ENCODE assay signal across 20 cellular contexts in the genomic region with DNA sequence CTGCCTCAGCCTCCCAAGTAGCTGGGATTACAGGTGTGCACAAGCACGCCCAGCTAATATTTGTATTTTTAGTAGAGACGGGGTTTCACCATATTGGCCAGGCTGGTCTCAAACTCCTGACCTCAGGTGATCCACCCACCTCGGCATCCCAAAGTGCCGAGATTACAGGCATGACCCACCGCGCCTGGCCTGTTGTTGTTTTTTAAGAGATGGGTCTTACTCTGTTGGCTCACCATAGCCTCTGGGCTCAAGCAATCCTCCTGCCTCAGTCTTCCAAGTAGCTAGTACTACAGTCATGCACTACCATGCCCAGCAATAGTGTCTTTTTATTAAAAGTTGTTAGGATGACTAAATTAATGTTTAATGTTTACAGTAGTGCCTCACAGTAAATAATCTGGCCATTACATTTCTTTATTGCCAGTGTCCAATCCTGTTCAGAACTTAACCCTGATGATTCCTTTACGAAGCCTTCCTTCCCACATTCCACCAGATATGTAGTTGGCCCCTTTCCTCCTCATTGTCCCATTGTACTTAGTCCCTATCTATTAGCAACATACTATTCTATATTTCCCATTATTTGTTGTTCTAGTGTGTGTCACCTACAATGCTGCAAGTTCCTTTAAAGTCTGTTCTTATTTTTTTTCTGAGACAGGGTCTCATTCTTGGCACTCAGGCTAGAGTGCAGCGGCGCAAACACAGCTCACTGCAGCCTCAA. TPM values are rescaled to one million over a fixed set of nuclear protein-coding genes. Genes with fewer than 3 reads are reported as not detected.
"Had no signal": no experiment of that assay in that cellular context is flagged by ENCODE, and none has a peak within 500 bp of the region (broad histone marks: within the 10 kb centered on the region; RNA-seq: fewer than 3 reads in every experiment).

No MANE protein-coding gene starts in this region.

- H3K4me3 Mint-ChIP-seq: activated T-cell treated with anti-CD3 and anti-CD28 coated beads, Interleukin-2, amount 50 U/mL, for 72 hours; immature natural killer cell; natural killer cell; stimulated activated naive CD8-positive, alpha-beta T cell treated with anti-CD3 and anti-CD28 coated beads, Interleukin-15, Interleukin-2, amounts not matched to agents 100 ng/mL and 50 ng/mL, for 24 hours; T-helper 1 cell treated with Interleukin-12 subunit alpha and Interleukin-12 subunit beta and Interleukin-4 antibody, amounts not matched to agents 30 μg/mL and 1 μg/mL, for 36 hours had no signal

- H3K27me3 Mint-ChIP-seq: stimulated activated naive CD8-positive, alpha-beta T cell treated with anti-CD3 and anti-CD28 coated beads, Interleukin-15, Interleukin-2, amounts not matched to agents 100 ng/mL and 50 ng/mL, for 24 hours had no signal

- H3K27ac Mint-ChIP-seq: activated T-cell treated with anti-CD3 and anti-CD28 coated beads, Interleukin-2, amount 50 U/mL, for 72 hours; natural killer cell; stimulated activated naive CD8-positive, alpha-beta T cell treated with anti-CD3 and anti-CD28 coated beads, Interleukin-15, Interleukin-2, amounts not matched to agents 100 ng/mL and 50 ng/mL, for 24 hours; T-helper 1 cell treated with Interleukin-12 subunit alpha and Interleukin-12 subunit beta and Interleukin-4 antibody, amounts not matched to agents 30 μg/mL and 1 μg/mL, for 36 hours had no signal

- ATAC-seq: activated naive CD4-positive, alpha-beta T cell treated with anti-CD3 and anti-CD28 coated beads, Interleukin-2, amount 50 U/mL, for 72 hours; activated T-cell treated with anti-CD3 and anti-CD28 coated beads, Interleukin-2, amount 50 U/mL, for 72 hours; body of pancreas; esophagus mucosa; natural killer cell had no signal

- H3K36me3 Mint-ChIP-seq: activated naive CD4-positive, alpha-beta T cell treated with anti-CD3 and anti-CD28 coated beads, Interleukin-2, amount 50 U/mL, for 72 hours; natural killer cell had no signal

- DNase-seq: activated CD4-positive, alpha-beta T cell treated with anti-CD3 and anti-CD28 coated beads for 1 hour; activated gamma-delta T cell; activated T-cell treated with anti-CD3 and anti-CD28 coated beads, Interleukin-2, amount 50 U/mL, for 72 hours; amniotic stem cell; body of pancreas; dorsolateral prefrontal cortex; immature natural killer cell; kidney glomerular epithelial cell; left ventricle myocardium inferior; natural killer cell; stimulated activated CD4-positive, alpha-beta T cell treated with anti-CD3 and anti-CD28 coated beads, Interleukin-12 subunit alpha, Interleukin-12 subunit beta, amount 100 ng/mL, for 4 hours; stimulated activated CD4-positive, alpha-beta T cell treated with anti-CD3 and anti-CD28 coated beads, Interleukin-1b, Interleukin-23, amount 100 ng/mL, for 48 hours had no signal

- H3K27ac ChIP-seq: body of pancreas, dorsolateral prefrontal cortex, tibial nerve, VCaP had no signal

- H3K4me1 ChIP-seq: body of pancreas, right atrium auricular region had no signal

- H3K36me3 ChIP-seq: left ventricle myocardium inferior, right atrium auricular region, tibial nerve had no signal

- H3K9me3 ChIP-seq: body of pancreas, left ventricle myocardium inferior, right atrium auricular region, tibial nerve had no signal

- H3K4me3 ChIP-seq: body of pancreas, dorsolateral prefrontal cortex, left ventricle myocardium inferior, right atrium auricular region, tibial nerve had no signal

- H3K9me3 Mint-ChIP-seq: activated T-cell treated with anti-CD3 and anti-CD28 coated beads, Interleukin-2, amount 50 U/mL, for 72 hours; immature natural killer cell; natural killer cell; stimulated activated naive CD8-positive, alpha-beta T cell treated with anti-CD3 and anti-CD28 coated beads, Interleukin-15, Interleukin-2, amounts not matched to agents 100 ng/mL and 50 ng/mL, for 24 hours; T-helper 1 cell treated with Interleukin-12 subunit alpha and Interleukin-12 subunit beta and Interleukin-4 antibody, amounts not matched to agents 30 μg/mL and 1 μg/mL, for 36 hours had no signal

- H3K27me3 ChIP-seq: body of pancreas, dorsolateral prefrontal cortex, right atrium auricular region, tibial nerve had no signal

RNA-seq across cellular contexts. Expression of a gene that starts 31.8 kb away (rescaled TPM):
- total RNA-seq: cardiac septum, esophagus mucosa, left ventricle myocardium inferior, right atrium auricular region had no signal
- polyA plus RNA-seq: immature natural killer cell had no signal
